ENCODE assay signal across 12 cellular contexts in the genomic region with DNA sequence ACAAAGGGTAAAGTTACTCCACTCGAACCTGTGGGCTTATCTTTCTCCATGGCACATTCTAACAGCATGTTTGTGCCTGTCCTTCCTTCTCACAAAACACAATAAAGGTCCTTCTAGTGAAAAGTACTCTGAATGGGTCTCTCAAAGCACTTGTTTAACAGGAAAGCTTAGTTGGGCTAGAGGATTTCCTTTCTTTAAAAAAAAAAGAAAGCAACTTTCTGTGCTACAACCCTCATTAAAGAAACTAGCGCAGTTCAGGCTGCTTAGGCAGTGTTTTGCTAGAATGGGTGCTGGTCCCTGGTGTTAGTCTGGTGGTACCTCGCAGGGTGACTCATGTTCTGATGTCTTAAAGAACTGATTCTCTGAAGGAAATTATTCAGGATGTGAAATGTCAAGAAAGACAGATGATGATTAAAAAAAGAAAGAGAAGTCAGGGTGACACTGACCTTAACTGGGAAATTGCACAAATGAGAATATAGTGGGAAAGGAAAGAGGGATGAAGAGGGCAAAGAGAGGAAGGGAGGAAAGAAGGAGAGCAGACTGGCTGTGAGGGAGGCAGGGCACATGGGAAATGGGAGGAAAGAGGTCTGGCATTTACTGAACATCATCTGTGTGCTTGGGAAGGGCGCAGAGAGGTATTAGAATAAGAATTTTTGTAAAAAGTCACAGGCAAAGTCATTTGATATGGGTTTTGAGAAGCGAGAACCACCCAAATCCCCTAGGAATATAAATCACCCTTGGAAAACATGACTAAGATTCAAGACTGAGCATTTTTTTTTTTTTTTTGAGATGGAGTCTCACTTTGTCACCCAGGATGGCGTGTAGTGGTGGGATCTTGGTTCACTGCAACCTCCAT.
DNase-seq lines count a peak whose midpoint lies in the region; ATAC-seq and TF ChIP-seq lines count a peak whose summit lies in the region.
"Had no signal": no experiment of that assay in that cellular context is flagged by ENCODE, and none has a peak within 500 bp of the region (broad histone marks: within the 10 kb centered on the region; RNA-seq: fewer than 3 reads in every experiment).

No MANE protein-coding gene starts in this region.

- intact Hi-C loops in esophagus muscularis mucosa (cut with DNase I): no loop called here

- H3F3A ChIP-seq in neural progenitor cell (ENCODE audit: low read depth): peaks cover 10% of the 10 kb centered on the region

- H4K20me1 ChIP-seq in BLaER1: peaks cover 34% of the 10 kb centered on the region
- H4K20me1 ChIP-seq in neural progenitor cell (ENCODE audit: low read depth): no peaks in the 10 kb centered on the region

- no peak overlapping the region for H3K4me3 ChIP-seq in BLaER1
- no peak overlapping the region for H3K4me3 ChIP-seq in esophagus muscularis mucosa
- H3K4me3 ChIP-seq in neural progenitor cell: no peak overlapping the region

- H3K36me3 ChIP-seq in BLaER1 (0 out of 2 replicates have a peak, but pooled peaks cover 5% of the 10 kb centered on the region), esophagus muscularis mucosa (peaks cover 0 to 31% (median 11%) of the 10 kb centered on the region in 4 donors), neural progenitor cell (no peaks in the 10 kb centered on the region)

- H3K4me2 ChIP-seq in BLaER1 (peak overlapping the region; percentile 3; the same call in 1 of the 2 replicates), neural progenitor cell (peak overlapping the region; percentile 44)

- WGBS in esophagus muscularis mucosa: 51% methylated on average over 6 of the region's 6 CpGs

- DNase-seq in MV-4-11 (lab: John Stamatoyannopoulos, UW) (peak; percentile 40), esophagus muscularis mucosa (ENCODE audit: extremely low spot score) (no peak), neural progenitor cell (ENCODE audit: low spot score) (peak; percentile 20), ureter (ENCODE audit: low spot score) (no peak), NCI-H748 treated with DMSO at 0.1 percent for 48 hours (lab: John Stamatoyannopoulos, UW) (no peak), DMS 273 treated with DMSO at 0.1 percent for 48 hours (lab: John Stamatoyannopoulos, UW) (no peak)
- DNase-seq: Caco-2, H9, T1000 had no signal

- TF ChIP-seq EP300 in esophagus muscularis mucosa (IDR thresholded peaks at IDR 0.05): no peak

- H3K27ac ChIP-seq in BLaER1 (no peak overlapping the region), esophagus muscularis mucosa (replicated peaks in 1 of 4) (peak overlapping the region; percentile 34 to 44 (median 40)), neural progenitor cell (peak overlapping the region; percentile 78)

- H3K27me3 ChIP-seq in BLaER1: no peaks in the 10 kb centered on the region
- no peaks in the 10 kb centered on the region for H3K27me3 ChIP-seq in esophagus muscularis mucosa
- H3K27me3 ChIP-seq in neural progenitor cell: no peaks in the 10 kb centered on the region

- no peak overlapping the region for H3K4me3 Mint-ChIP-seq in neural progenitor cell
- H3K4me3 Mint-ChIP-seq: H9 had no signal

- H3K79me2 ChIP-seq in neural progenitor cell (ENCODE audit: low read depth): no peaks in the 10 kb centered on the region

- ATAC-seq in HG02852 (IDR thresholded peaks at IDR 0.05; ENCODE audit: unreplicated experiment): no peak

- no peak overlapping the region for H3K27ac Mint-ChIP-seq in neural progenitor cell
- H3K27ac Mint-ChIP-seq: activated T-helper 2 cell treated with anti-CD3 and anti-CD28 coated beads, Interferon-gamma antibody, Interleukin-2, Interleukin-4, amounts not matched to agents 10 μg/mL and 5 μg/mL and 100 μg/mL, durations not matched to agents 14 hours and 24 hours and 36 hours; H9 had no signal

- peaks cover 11% of the 10 kb centered on the region for H3K9me3 Mint-ChIP-seq in neural progenitor cell

- no peak for TF ChIP-seq POLR2A in esophagus muscularis mucosa (IDR thresholded peaks at IDR 0.05; ENCODE audit: low read depth)

- H3K9ac ChIP-seq in BLaER1 (no peak overlapping the region), neural progenitor cell (no peak overlapping the region)

- peaks cover 20% of the 10 kb centered on the region for H3K9me3 ChIP-seq in BLaER1
- H3K9me3 ChIP-seq in esophagus muscularis mucosa: no peaks in the 10 kb centered on the region
- no peaks in the 10 kb centered on the region for H3K9me3 ChIP-seq in neural progenitor cell (ENCODE audit: low read depth)
- H3K9me3 ChIP-seq: Caco-2 had no signal

- TF ChIP-seq CTCF in esophagus muscularis mucosa (IDR thresholded peaks at IDR 0.05): no peak
- no peak for TF ChIP-seq CTCF in neural progenitor cell (IDR thresholded peaks at IDR 0.05)

- H3K4me1 Mint-ChIP-seq in neural progenitor cell: no peaks in the 10 kb centered on the region

- H3K4me1 ChIP-seq in BLaER1 (peaks cover 6% of the 10 kb centered on the region; the same call in 1 of the 2 replicates), esophagus muscularis mucosa (peaks cover 5 to 14% (median 13%) of the 10 kb centered on the region in 4 donors), neural progenitor cell (peaks cover 9% of the 10 kb centered on the region)
- H3K4me1 ChIP-seq: Caco-2 had no signal

- no peaks in the 10 kb centered on the region for H3K36me3 Mint-ChIP-seq in neural progenitor cell

- H2AFZ ChIP-seq in neural progenitor cell (replicated peaks): peak overlapping the region; percentile 45

- peaks cover 4% of the 10 kb centered on the region for H3K27me3 Mint-ChIP-seq in neural progenitor cell (ENCODE audit: insufficient read depth, low read depth)

Comparison
In these comparisons a context has a peak if more than half of its experiments do, and no peak if none do; other contexts are left out.
1. DNase-seq: peak in MV-4-11 (single experiment) and neural progenitor cell (single experiment); none in esophagus muscularis mucosa (single experiment), ureter (single experiment), NCI-H748 treated with DMSO at 0.1 percent for 48 hours (single experiment) and DMS 273 treated with DMSO at 0.1 percent for 48 hours (single experiment).